Comparison of ENCODE assay signal across 2 cellular contexts in the genomic region with DNA sequence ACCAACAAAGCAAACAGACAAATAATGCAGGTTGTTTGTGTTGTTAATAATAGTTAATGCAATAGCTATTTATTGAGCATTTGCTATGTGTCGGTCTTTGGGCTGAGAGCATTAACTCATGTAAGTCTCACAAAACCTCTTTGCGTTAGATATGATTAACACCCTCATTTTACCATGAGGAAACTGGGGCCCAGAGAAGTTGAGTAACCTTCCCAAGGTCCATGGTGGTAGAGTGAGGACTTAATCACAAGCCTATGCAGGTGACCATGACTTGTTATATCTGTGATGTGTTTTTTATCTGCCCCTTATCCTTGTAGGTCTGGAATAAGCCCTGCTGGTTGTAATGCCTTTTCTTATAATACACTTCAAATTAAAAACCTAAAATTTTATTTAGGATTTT.
TF ChIP-seq lines count a peak whose summit lies in the region.

No MANE protein-coding gene starts in this region.

TF ChIP-seq in GM23338, 12 proteins besides CTCF, POLR2A, EP300 and RAD21:
- TF ChIP-seq ZNF331 (CRISPR knock-in tag; IDR thresholded peaks at IDR 0.05; ENCODE audit: low read depth) (no peak), NANOG (IDR thresholded peaks at IDR 0.05; ENCODE audit: borderline replicate concordance) (no peak)
TF ChIP-seq in GM23338: peak in this region for 0.

TF ChIP-seq in H1, 55 proteins besides CTCF, POLR2A, EP300 and RAD21:
- TF ChIP-seq POLR2AphosphoS5 (IDR thresholded peaks at IDR 0.05; ENCODE audit: low read depth, low read length) (no peak), CBX5 (IDR thresholded peaks at IDR 0.05; ENCODE audit: low read depth, low read length) (no peak), RXRA (IDR thresholded peaks at IDR 0.05; ENCODE audit: insufficient read depth, low read depth, low read length) (no peak), MAFK (IDR thresholded peaks at IDR 0.05; ENCODE audit: low read depth, low read length) (no peak), TEAD4 (IDR thresholded peaks at IDR 0.05; ENCODE audit: low read depth, low read length) (no peak), ZNF274 (IDR thresholded peaks at IDR 0.05; ENCODE audit: borderline replicate concordance, extremely low read depth, low read length) (no peak), CBX8 (IDR thresholded peaks at IDR 0.05; ENCODE audit: borderline replicate concordance, low read depth, low read length) (no peak), SIRT6 (IDR thresholded peaks at IDR 0.05; ENCODE audit: low read length) (no peak)
